ENCODE assay signal across 1 cellular context in genomic region chr6:120211955-120212792, GRCh38.
TF ChIP-seq lines count a peak whose summit lies in the region.

No MANE protein-coding gene starts in this region.

TF ChIP-seq in HepG2, 621 proteins besides CTCF, POLR2A, EP300 and RAD21 (continued from another document and continues in another):
- TF ChIP-seq ZBTB33 (CRISPR knock-in tag; IDR thresholded peaks at IDR 0.05) (no peak), ZNF101 (CRISPR knock-in tag; IDR thresholded peaks at IDR 0.05; ENCODE audit: borderline replicate concordance, low read depth) (no peak), POLR2AphosphoS5 (IDR thresholded peaks at IDR 0.05; ENCODE audit: low read depth, low read length) (no peak), NR2F2 (IDR thresholded peaks at IDR 0.05; ENCODE audit: borderline replicate concordance, low read depth) (peak; percentile 84), ZNF264 (CRISPR knock-in tag; IDR thresholded peaks at IDR 0.05) (0 out of 2 replicates have a peak, but pooled peaks have one; percentile 33), NFKBIZ (CRISPR knock-in tag; IDR thresholded peaks at IDR 0.05) (no peak), RELA (CRISPR knock-in tag; IDR thresholded peaks at IDR 0.05) (no peak), SUZ12 (IDR thresholded peaks at IDR 0.05; ENCODE audit: low read depth, low read length) (no peak), ZNF543 (CRISPR knock-in tag; IDR thresholded peaks at IDR 0.05) (no peak), IKZF1 (IDR thresholded peaks at IDR 0.05) (no peak), CENPX (CRISPR knock-in tag; IDR thresholded peaks at IDR 0.05) (no peak), REL (CRISPR knock-in tag; conservative IDR thresholded peaks at IDR 0.05) (no peak), GRHL1 (CRISPR knock-in tag; conservative IDR thresholded peaks at IDR 0.05) (no peak), CHD2 (IDR thresholded peaks at IDR 0.05; ENCODE audit: low read depth, low read length) (no peak), ZHX1 (CRISPR knock-in tag; IDR thresholded peaks at IDR 0.05; ENCODE audit: low read depth) (no peak), HMG20B (CRISPR knock-in tag; conservative IDR thresholded peaks at IDR 0.05) (peak; percentile 94), MLX (CRISPR knock-in tag; IDR thresholded peaks at IDR 0.05) (no peak), ZNF781 (CRISPR knock-in tag; IDR thresholded peaks at IDR 0.05; ENCODE audit: borderline replicate concordance, not compliant biosample characterization) (no peak), PAF1 (CRISPR knock-in tag; IDR thresholded peaks at IDR 0.05) (no peak), ELF1 (CRISPR knock-in tag; IDR thresholded peaks at IDR 0.05) (no peak), SP4 (CRISPR knock-in tag; IDR thresholded peaks at IDR 0.05) (no peak), ATF7-NPFF (CRISPR knock-in tag; IDR thresholded peaks at IDR 0.05; ENCODE audit: low read depth) (no peak), SMARCC2 (IDR thresholded peaks at IDR 0.05) (no peak), SMAD9 (CRISPR knock-in tag; IDR thresholded peaks at IDR 0.05) (no peak), ZNF720 (CRISPR knock-in tag; IDR thresholded peaks at IDR 0.05) (no peak), ZNF761 (CRISPR knock-in tag; conservative IDR thresholded peaks at IDR 0.05) (no peak), ZNF326 (CRISPR knock-in tag; IDR thresholded peaks at IDR 0.05; ENCODE audit: borderline replicate concordance) (no peak), ZNF136 (CRISPR knock-in tag; IDR thresholded peaks at IDR 0.05; ENCODE audit: low read depth) (no peak), ZBTB7A (CRISPR knock-in tag; IDR thresholded peaks at IDR 0.05) (no peak), THAP9 (CRISPR knock-in tag; IDR thresholded peaks at IDR 0.05; ENCODE audit: borderline replicate concordance) (no peak), ERF (CRISPR knock-in tag; IDR thresholded peaks at IDR 0.05) (no peak), ZNF414 (CRISPR knock-in tag; IDR thresholded peaks at IDR 0.05) (no peak), JDP2 (CRISPR knock-in tag; IDR thresholded peaks at IDR 0.05; ENCODE audit: borderline replicate concordance) (no peak), ZNF331 (CRISPR knock-in tag; IDR thresholded peaks at IDR 0.05) (peak; percentile 37; the same call in 1 of the 2 replicates), ARID3A (IDR thresholded peaks at IDR 0.05; ENCODE audit: low read depth, low read length) (no peak), ZNF484 (CRISPR knock-in tag; IDR thresholded peaks at IDR 0.05; ENCODE audit: borderline replicate concordance, low read depth) (no peak), ZNF878 (CRISPR knock-in tag; IDR thresholded peaks at IDR 0.05) (no peak), GATAD2A (CRISPR knock-in tag; IDR thresholded peaks at IDR 0.05) (peak; percentile 44; the same call in 1 of the 2 replicates), ATF7 (IDR thresholded peaks at IDR 0.05) (no peak), ATF7 (CRISPR knock-in tag; IDR thresholded peaks at IDR 0.05) (no peak), ARNT2 (CRISPR knock-in tag; IDR thresholded peaks at IDR 0.05; ENCODE audit: low read depth) (no peak), BCL3 (CRISPR knock-in tag; IDR thresholded peaks at IDR 0.05) (no peak), MAFG (CRISPR knock-in tag; IDR thresholded peaks at IDR 0.05) (no peak), MED13 (CRISPR knock-in tag; IDR thresholded peaks at IDR 0.05) (no peak), TEAD3 (CRISPR knock-in tag; optimal IDR thresholded peaks at IDR 0.05; ENCODE audit: borderline replicate concordance) (no peak), KDM1A (CRISPR knock-in tag; IDR thresholded peaks at IDR 0.05) (peak; percentile 21; the same call in 1 of the 2 replicates), ZSCAN9 (CRISPR knock-in tag; IDR thresholded peaks at IDR 0.05; ENCODE audit: borderline replicate concordance) (no peak), ZSCAN31 (CRISPR knock-in tag; IDR thresholded peaks at IDR 0.05; ENCODE audit: low read depth) (no peak), SMARCE1 (IDR thresholded peaks at IDR 0.05; ENCODE audit: borderline replicate concordance) (no peak), ZNF17 (CRISPR knock-in tag; IDR thresholded peaks at IDR 0.05) (no peak), ZNF138 (CRISPR knock-in tag; IDR thresholded peaks at IDR 0.05; ENCODE audit: low read depth) (no peak), ZNF512 (CRISPR knock-in tag; IDR thresholded peaks at IDR 0.05) (0 out of 2 replicates have a peak, but pooled peaks have one; percentile 31), ZNF747 (CRISPR knock-in tag; IDR thresholded peaks at IDR 0.05; ENCODE audit: borderline replicate concordance) (no peak), RBFOX2 (IDR thresholded peaks at IDR 0.05; ENCODE audit: low read depth, low read length) (no peak), ZMAT3 (CRISPR knock-in tag; conservative IDR thresholded peaks at IDR 0.05) (no peak), U2AF1 (optimal IDR thresholded peaks at IDR 0.05; ENCODE audit: low read depth, low read length) (no peak), RBAK (CRISPR knock-in tag; IDR thresholded peaks at IDR 0.05) (no peak)
